In genomic region chr7:82442492-82443043, GRCh38 we compare ENCODE assay signal across 8 cellular contexts. TPM values are rescaled to one million over a fixed set of nuclear protein-coding genes. Genes with fewer than 3 reads are reported as not detected.
DNase-seq lines count a peak whose midpoint lies in the region; ATAC-seq lines count a peak whose summit lies in the region.

No MANE protein-coding gene starts in this region.

- ATAC-seq in GM21737 (IDR thresholded peaks at IDR 0.05; ENCODE audit: unreplicated experiment) = no peak
- no peak for ATAC-seq in GM21576 (IDR thresholded peaks at IDR 0.05; ENCODE audit: unreplicated experiment)

- H3K27me3 ChIP-seq in esophagus (ENCODE audit: control insufficient read depth in 1 of 2, insufficient read depth in 2 of 2, low read length in 2 of 2) = no peaks in the 10 kb centered on the region
- peaks cover 16% of the 10 kb centered on the region for H3K27me3 ChIP-seq in neuron (ENCODE audit: insufficient read depth, low read length)

- H3K9me3 ChIP-seq in esophagus (ENCODE audit: control insufficient read depth in 2 of 2, insufficient read depth in 1 of 2, low read depth in 1 of 2, low read length in 1 of 2) = no peaks in the 10 kb centered on the region
- H3K9me3 ChIP-seq in neuron (ENCODE audit: low read length) = no peaks in the 10 kb centered on the region

- H3K36me3 ChIP-seq in esophagus (ENCODE audit: control insufficient read depth in 2 of 2, insufficient read depth in 2 of 2, low read length in 1 of 2) = no peaks in the 10 kb centered on the region
- H3K36me3 ChIP-seq in neuron (ENCODE audit: insufficient read depth, low read length) = no peaks in the 10 kb centered on the region

- DNase-seq in NCI-H510A treated with DMSO at 0.1 percent for 48 hours (lab: John Stamatoyannopoulos, UW) (peak; percentile 51), NCI-H510A (lab: John Stamatoyannopoulos, UW) (no peak), NCI-H526 (lab: John Stamatoyannopoulos, UW) (peak; percentile 28 to 67), GDM1 (lab: John Stamatoyannopoulos, UW) (no peak)

- 2 to 5% methylated on average over 22 of the region's 22 CpGs for WGBS in esophagus, 2 donors

- peak overlapping the region; percentile 94 for H2AFZ ChIP-seq in neuron (ENCODE audit: low read depth, low read length)

- H3K4me3 ChIP-seq in esophagus (ENCODE audit: low read depth in 1 of 2, low read length in 2 of 2) = peak overlapping the region; percentile 58 to 72
- peak overlapping the region; percentile 65 for H3K4me3 ChIP-seq in neuron (ENCODE audit: low read length)

- peaks cover 2 to 3% of the 10 kb centered on the region in 2 donors for H3K4me1 ChIP-seq in esophagus (ENCODE audit: control insufficient read depth in 2 of 2, insufficient read depth in 2 of 2, low read length in 1 of 2)
- peaks cover 11% of the 10 kb centered on the region for H3K4me1 ChIP-seq in neuron (ENCODE audit: insufficient read depth, low read length)

- H3K27ac ChIP-seq in esophagus (ENCODE audit: low read depth in 2 of 2, low read length in 1 of 2) = peak overlapping the region; percentile 34 to 83

RNA-seq across cellular contexts. Expression of gene CACNA2D1, which starts 1.0 kb away (rescaled TPM):
- polyA plus RNA-seq in esophagus = 1 to 10 TPM in 1 of 2 donors, under 1 TPM in 1; 0.90 to 1.3 TPM

Comparison
In these comparisons a context has a peak if more than half of its experiments do, and no peak if none do; other contexts are left out.
1. DNase-seq: peak in NCI-H510A treated with DMSO at 0.1 percent for 48 hours (single experiment) and NCI-H526 (2 of 2); none in NCI-H510A (single experiment) and GDM1 (single experiment).